8 cellular contexts compared by ENCODE assay signal in the genomic region with DNA sequence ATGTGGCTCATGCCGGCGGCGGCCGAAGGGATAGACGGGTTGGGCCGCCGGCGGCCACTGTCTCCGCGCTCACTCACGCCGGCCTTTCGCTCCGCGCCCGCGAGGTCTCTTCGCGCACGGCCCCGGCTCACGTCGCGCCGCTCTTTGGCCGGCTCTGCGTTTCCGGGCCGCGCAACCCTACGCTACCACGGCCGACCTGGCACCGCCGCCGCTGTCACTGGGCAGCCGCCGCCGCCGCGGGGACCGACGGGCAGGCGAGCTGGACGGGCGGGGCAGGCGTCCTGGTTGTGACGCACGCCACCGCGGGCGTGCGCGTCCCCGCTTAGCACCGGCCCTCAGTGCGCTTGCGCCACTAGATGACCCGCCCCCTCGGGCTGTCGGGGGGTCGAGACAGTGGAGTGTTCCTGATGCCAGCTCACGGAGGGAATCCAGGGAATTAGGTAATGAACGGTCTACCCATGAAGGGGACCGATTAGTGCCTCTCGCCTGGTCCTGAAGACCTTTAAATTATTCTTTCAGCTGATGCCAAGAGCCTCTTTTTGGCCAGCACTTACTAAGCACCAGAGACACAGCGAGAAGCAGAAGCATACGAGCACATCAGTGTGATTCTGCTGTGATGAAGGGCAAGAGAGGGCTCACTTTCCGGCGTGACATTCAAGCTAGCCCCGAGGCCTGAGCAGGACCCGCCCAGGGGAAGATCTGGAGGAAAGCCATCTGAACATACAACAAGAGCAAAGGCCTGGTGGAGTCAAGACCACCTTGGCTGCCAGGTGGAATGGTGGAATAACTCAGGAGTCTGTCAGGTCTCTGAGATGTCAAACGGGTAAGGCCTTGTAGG. TPM values are rescaled to one million over a fixed set of nuclear protein-coding genes. Genes with fewer than 3 reads are reported as not detected.
A peak's percentile ranks its signal among the peaks of the same experiment; 100 is the strongest.
DNase-seq lines count a peak whose midpoint lies in the region; ATAC-seq and TF ChIP-seq lines count a peak whose summit lies in the region.

A gene (minus strand): TSS at position 289 of the 838 bp plus-strand sequence. CDS start 278 bp downstream, at position 11.

- H3K4me1 ChIP-seq in HUES6 (ENCODE audit: control insufficient read depth, insufficient read depth, low read length): peaks cover 12% of the 10 kb centered on the region
- H3K4me1 ChIP-seq in PC-3 (ENCODE audit: insufficient read depth, low read length): peaks cover 7% of the 10 kb centered on the region

- peak within 1 kb of the TSS; percentile 58 for H3K4me3 ChIP-seq in HUES6 (ENCODE audit: low read depth, low read length)
- peak within 1 kb of the TSS; percentile 76 for H3K4me3 ChIP-seq in PC-3 (ENCODE audit: low read length)

- intact Hi-C loops in PC-3 (cut with micrococcal nuclease): loop anchor here (2.0 kb wide), 2 partner anchors 51 to 71 kb away; a partner anchor contains a TSS

- H3K27me3 ChIP-seq in HUES6 (ENCODE audit: control insufficient read depth, insufficient read depth, low read length) (no peaks in the 10 kb centered on the region), PC-3 (ENCODE audit: low read length) (no peaks in the 10 kb centered on the region)

- no peak within 1 kb of the TSS; the same call in 1 of the 2 replicates for H3K27ac ChIP-seq in HUES6 (ENCODE audit: low read depth, low read length)
- peak within 1 kb of the TSS; percentile 69 for H3K27ac ChIP-seq in PC-3 (ENCODE audit: low read length)

- TSS peak; percentile 90 for BruUV-seq in PC-3 (replicated peaks; lab: Mats Ljungman, UMichigan)

- H2AFZ ChIP-seq in PC-3 (ENCODE audit: low read length): peak within 1 kb of the TSS; percentile 88

- H3K9me2 ChIP-seq in PC-3 (replicated peaks; ENCODE audit: low read length): no peaks in the 10 kb centered on the region

- peak within 1 kb of the TSS; percentile 51 for H3K9ac ChIP-seq in HUES6 (ENCODE audit: low read length)
- H3K9ac ChIP-seq in PC-3 (ENCODE audit: low read length): peak within 1 kb of the TSS; percentile 80

- TF ChIP-seq CTCF in PC-3 (conservative IDR thresholded peaks at IDR 0.05; ENCODE audit: low read depth, low read length): no peak

- peak; percentile 93 for ATAC-seq in GM21423 (IDR thresholded peaks at IDR 0.05; ENCODE audit: unreplicated experiment)
- ATAC-seq in PC-3: peak; percentile 87

- H3K4me2 ChIP-seq in PC-3 (ENCODE audit: low read length): peak within 1 kb of the TSS; percentile 80

- POLR2A ChIA-PET in PC-3 (lab: Charles Lee; ENCODE audit: unreplicated experiment): interaction anchor here (0.6 to 0.9 kb wide), 5 partner anchors 80 to 589 kb away, joined by 3 to 21 read pairs (median 3); a partner anchor contains a TSS

- peak; percentile 98 for DNase-seq in D341Med (ENCODE audit: low spot score)
- peak; percentile 93 for DNase-seq in PC-3
- DNase-seq in activated T-cell treated with anti-CD3 and anti-CD28 coated beads, Interleukin-2, amount 50 U/mL, for 1 hour: peak; percentile 87
- DNase-seq in erythroblast (lab: John Stamatoyannopoulos, UW): peak; percentile 90 to 92
- DNase-seq in mucosa of gallbladder (ENCODE audit: low spot score): peak; percentile 86
- peak; percentile 51 to 70 for DNase-seq in stimulated activated CD8-positive, alpha-beta memory T cell treated with anti-CD3 and anti-CD28 coated beads, Interleukin-4, amount 100 ng/mL, for 1 hour (ENCODE audit: low read depth in 2 of 2, low spot score in 1 of 2)

- peak; percentile 76 for TF ChIP-seq POLR2A in erythroblast (IDR thresholded peaks at IDR 0.05; ENCODE audit: low read length)

- H3F3A ChIP-seq in PC-3 (ENCODE audit: low read length, unreplicated experiment): no peaks in the 10 kb centered on the region

- H4K20me1 ChIP-seq in PC-3 (ENCODE audit: low read length): peaks cover 9% of the 10 kb centered on the region; the same call in 1 of the 2 replicates

- peaks cover 22% of the 10 kb centered on the region for H3K79me2 ChIP-seq in PC-3 (ENCODE audit: low read length)

- H3K9me3 ChIP-seq in HUES6 (ENCODE audit: control insufficient read depth, insufficient read depth, low read depth, low read length) (no peaks in the 10 kb centered on the region), PC-3 (ENCODE audit: low read length) (no peaks in the 10 kb centered on the region)

- no peaks in the 10 kb centered on the region for H3K36me3 ChIP-seq in HUES6 (ENCODE audit: control insufficient read depth, insufficient read depth, low read length)
- no peaks in the 10 kb centered on the region for H3K36me3 ChIP-seq in PC-3 (ENCODE audit: low read depth, low read length)

- CTCF ChIA-PET in PC-3 (lab: Charles Lee): interaction anchor here (0.6 to 0.9 kb wide), 2 partner anchors 140 to 162 kb away, joined by 3 read pairs; a partner anchor contains a TSS

RNA-seq across cellular contexts. Expression of the gene that starts here (rescaled TPM):
- 68.1 and 117 TPM in 2 replicates for total RNA-seq in PC-3 (2014; rRNA removed)
- 61.9 TPM for total RNA-seq in mucosa of gallbladder
